ENCODE assay signal across 1 cellular context in the genomic region with DNA sequence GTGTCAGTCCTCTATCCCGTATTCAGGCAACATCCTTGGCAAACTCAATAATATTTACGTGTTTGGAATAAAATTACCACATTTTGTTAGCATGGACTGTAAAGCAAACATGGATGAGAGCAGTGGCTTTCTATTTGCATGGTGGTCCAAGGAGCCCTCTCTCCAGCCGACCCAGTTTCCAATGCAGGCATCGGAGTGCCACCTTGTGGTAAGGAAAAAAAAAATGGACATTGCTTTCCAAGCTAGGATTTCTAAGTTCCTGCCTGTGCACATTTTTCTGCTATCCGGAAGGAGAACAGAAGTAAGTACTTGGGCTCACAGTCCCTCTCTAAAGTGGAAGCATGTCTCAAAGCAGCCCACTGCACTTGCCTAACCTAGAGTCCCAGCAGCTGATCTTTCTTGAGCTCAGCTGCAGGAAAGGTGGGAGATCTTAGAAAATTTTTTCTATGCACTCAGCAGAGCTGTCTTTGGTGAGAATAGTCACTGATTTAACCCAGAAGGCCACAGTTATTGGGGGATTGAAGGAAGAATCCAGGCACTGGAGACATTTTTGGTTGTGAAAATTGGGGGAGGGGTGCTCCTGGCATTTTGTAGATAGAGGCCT.
TF ChIP-seq lines count a peak whose summit lies in the region.

No MANE protein-coding gene starts in this region.

TF ChIP-seq in HCT116, 20 proteins besides CTCF, POLR2A, EP300 and RAD21 (continued from another document):
- TF ChIP-seq, protein P1, sequence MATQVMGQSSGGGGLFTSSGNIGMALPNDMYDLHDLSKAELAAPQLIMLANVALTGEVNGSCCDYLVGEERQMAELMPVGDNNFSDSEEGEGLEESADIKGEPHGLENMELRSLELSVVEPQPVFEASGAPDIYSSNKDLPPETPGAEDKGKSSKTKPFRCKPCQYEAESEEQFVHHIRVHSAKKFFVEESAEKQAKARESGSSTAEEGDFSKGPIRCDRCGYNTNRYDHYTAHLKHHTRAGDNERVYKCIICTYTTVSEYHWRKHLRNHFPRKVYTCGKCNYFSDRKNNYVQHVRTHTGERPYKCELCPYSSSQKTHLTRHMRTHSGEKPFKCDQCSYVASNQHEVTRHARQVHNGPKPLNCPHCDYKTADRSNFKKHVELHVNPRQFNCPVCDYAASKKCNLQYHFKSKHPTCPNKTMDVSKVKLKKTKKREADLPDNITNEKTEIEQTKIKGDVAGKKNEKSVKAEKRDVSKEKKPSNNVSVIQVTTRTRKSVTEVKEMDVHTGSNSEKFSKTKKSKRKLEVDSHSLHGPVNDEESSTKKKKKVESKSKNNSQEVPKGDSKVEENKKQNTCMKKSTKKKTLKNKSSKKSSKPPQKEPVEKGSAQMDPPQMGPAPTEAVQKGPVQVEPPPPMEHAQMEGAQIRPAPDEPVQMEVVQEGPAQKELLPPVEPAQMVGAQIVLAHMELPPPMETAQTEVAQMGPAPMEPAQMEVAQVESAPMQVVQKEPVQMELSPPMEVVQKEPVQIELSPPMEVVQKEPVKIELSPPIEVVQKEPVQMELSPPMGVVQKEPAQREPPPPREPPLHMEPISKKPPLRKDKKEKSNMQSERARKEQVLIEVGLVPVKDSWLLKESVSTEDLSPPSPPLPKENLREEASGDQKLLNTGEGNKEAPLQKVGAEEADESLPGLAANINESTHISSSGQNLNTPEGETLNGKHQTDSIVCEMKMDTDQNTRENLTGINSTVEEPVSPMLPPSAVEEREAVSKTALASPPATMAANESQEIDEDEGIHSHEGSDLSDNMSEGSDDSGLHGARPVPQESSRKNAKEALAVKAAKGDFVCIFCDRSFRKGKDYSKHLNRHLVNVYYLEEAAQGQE (IDR thresholded peaks at IDR 0.05; ENCODE audit: low read depth): no peak
- TF ChIP-seq YY1 (IDR thresholded peaks at IDR 0.05; ENCODE audit: extremely low read depth, insufficient replicate concordance, low read depth, low read length): no peak
- TF ChIP-seq FOSL1 (IDR thresholded peaks at IDR 0.05; ENCODE audit: low read depth): no peak
- TF ChIP-seq EZH2phosphoT487 (IDR thresholded peaks at IDR 0.05; ENCODE audit: borderline replicate concordance): no peak
- TF ChIP-seq, protein P2, sequence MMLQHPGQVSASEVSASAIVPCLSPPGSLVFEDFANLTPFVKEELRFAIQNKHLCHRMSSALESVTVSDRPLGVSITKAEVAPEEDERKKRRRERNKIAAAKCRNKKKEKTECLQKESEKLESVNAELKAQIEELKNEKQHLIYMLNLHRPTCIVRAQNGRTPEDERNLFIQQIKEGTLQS (IDR thresholded peaks at IDR 0.05): no peak
- no peak for TF ChIP-seq EGR1 (IDR thresholded peaks at IDR 0.05; ENCODE audit: low read depth)
- TF ChIP-seq, protein P3, sequence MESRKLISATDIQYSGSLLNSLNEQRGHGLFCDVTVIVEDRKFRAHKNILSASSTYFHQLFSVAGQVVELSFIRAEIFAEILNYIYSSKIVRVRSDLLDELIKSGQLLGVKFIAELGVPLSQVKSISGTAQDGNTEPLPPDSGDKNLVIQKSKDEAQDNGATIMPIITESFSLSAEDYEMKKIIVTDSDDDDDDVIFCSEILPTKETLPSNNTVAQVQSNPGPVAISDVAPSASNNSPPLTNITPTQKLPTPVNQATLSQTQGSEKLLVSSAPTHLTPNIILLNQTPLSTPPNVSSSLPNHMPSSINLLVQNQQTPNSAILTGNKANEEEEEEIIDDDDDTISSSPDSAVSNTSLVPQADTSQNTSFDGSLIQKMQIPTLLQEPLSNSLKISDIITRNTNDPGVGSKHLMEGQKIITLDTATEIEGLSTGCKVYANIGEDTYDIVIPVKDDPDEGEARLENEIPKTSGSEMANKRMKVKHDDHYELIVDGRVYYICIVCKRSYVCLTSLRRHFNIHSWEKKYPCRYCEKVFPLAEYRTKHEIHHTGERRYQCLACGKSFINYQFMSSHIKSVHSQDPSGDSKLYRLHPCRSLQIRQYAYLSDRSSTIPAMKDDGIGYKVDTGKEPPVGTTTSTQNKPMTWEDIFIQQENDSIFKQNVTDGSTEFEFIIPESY (IDR thresholded peaks at IDR 0.05; ENCODE audit: extremely low read depth, insufficient replicate concordance, low read length): no peak
- TF ChIP-seq ZNF274 (IDR thresholded peaks at IDR 0.05; ENCODE audit: low read depth, low read length): no peak
- TF ChIP-seq EZH2 (IDR thresholded peaks at IDR 0.05): no peak
- no peak for TF ChIP-seq CEBPB (IDR thresholded peaks at IDR 0.05; ENCODE audit: low read depth)
- no peak for TF ChIP-seq CBX3 (IDR thresholded peaks at IDR 0.05; ENCODE audit: low read depth)
